Comparison of ENCODE assay signal across 1 cellular context in genomic region chr2:27001851-27002369, GRCh38.
TF ChIP-seq lines count a peak whose summit lies in the region.

No MANE protein-coding gene starts in this region.

TF ChIP-seq in K562, 482 proteins besides CTCF, POLR2A, EP300 and RAD21:
- TF ChIP-seq E2F1 (CRISPR knock-in tag; IDR thresholded peaks at IDR 0.05), result no peak
- TF ChIP-seq HLTF (IDR thresholded peaks at IDR 0.05), result no peak
- peak; percentile 40 for TF ChIP-seq RFX1 (IDR thresholded peaks at IDR 0.05)
- TF ChIP-seq ESRRA (IDR thresholded peaks at IDR 0.05; ENCODE audit: borderline replicate concordance, low read depth), result peak; percentile 95
